15 cellular contexts compared by ENCODE assay signal in genomic region chr22:46788426-46789168, GRCh38. TPM values are rescaled to one million over a fixed set of nuclear protein-coding genes. Genes with fewer than 3 reads are reported as not detected.
A peak's percentile ranks its signal among the peaks of the same experiment; 100 is the strongest.
DNase-seq lines count a peak whose midpoint lies in the region; ATAC-seq and TF ChIP-seq lines count a peak whose summit lies in the region.
"Had no signal": no experiment of that assay in that cellular context is flagged by ENCODE, and none has a peak within 500 bp of the region (broad histone marks: within the 10 kb centered on the region; RNA-seq: fewer than 3 reads in every experiment).

No MANE protein-coding gene starts in this region.

- ATAC-seq in GM21723 (IDR thresholded peaks at IDR 0.05; ENCODE audit: unreplicated experiment) (peak; percentile 60), GM21367 (IDR thresholded peaks at IDR 0.05; ENCODE audit: unreplicated experiment) (no peak)
- ATAC-seq in activated T-helper 17 cell treated with anti-CD3 and anti-CD28 coated beads, Interleukin-2, amount 50 U/mL, for 72 hours (replicated peaks) = peak; percentile 72

- TF ChIP-seq CTCF in osteocyte (IDR thresholded peaks at IDR 0.05) = no peak

- no peaks in the 10 kb centered on the region for H3K27me3 Mint-ChIP-seq in activated CD4-positive, alpha-beta T cell treated with anti-CD3 and anti-CD28 coated beads, Interleukin-2, amount 10 ng/mL, durations not matched to agents 24 days and 14 days
- no peaks in the 10 kb centered on the region for H3K27me3 Mint-ChIP-seq in activated T-helper 17 cell treated with anti-CD3 and anti-CD28 coated beads, Interleukin-2, amount 50 U/mL, for 72 hours
- no peaks in the 10 kb centered on the region for H3K27me3 Mint-ChIP-seq in osteocyte (ENCODE audit: unreplicated experiment)

- H3K27me3 ChIP-seq in SJCRH30 = no peaks in the 10 kb centered on the region
- H3K27me3 ChIP-seq: heart right ventricle had no signal

- H3K36me3 Mint-ChIP-seq in activated CD4-positive, alpha-beta T cell treated with anti-CD3 and anti-CD28 coated beads, Interleukin-2, amount 10 ng/mL, durations not matched to agents 24 days and 14 days (ENCODE audit: low read depth) = peaks cover 31% of the 10 kb centered on the region
- H3K36me3 Mint-ChIP-seq in activated T-helper 17 cell treated with anti-CD3 and anti-CD28 coated beads, Interleukin-2, amount 50 U/mL, for 72 hours (ENCODE audit: low read depth) = peaks cover 91% of the 10 kb centered on the region
- H3K36me3 Mint-ChIP-seq in osteocyte (ENCODE audit: unreplicated experiment) = peaks cover 4% of the 10 kb centered on the region

- peak; percentile 79 for DNase-seq in activated CD4-positive, alpha-beta T cell treated with anti-CD3 and anti-CD28 coated beads, Interleukin-2, amount 10 ng/mL, durations not matched to agents 24 days and 14 days
- no peak for DNase-seq in activated CD4-positive, alpha-beta T cell treated with anti-CD3 and anti-CD28 coated beads for 1 hour
- DNase-seq in osteocyte (ENCODE audit: extremely low spot score, unreplicated experiment) = no peak
- no peak for DNase-seq in SJCRH30
- no peak for DNase-seq in cerebellar cortex (ENCODE audit: low spot score)
- DNase-seq: activated CD4-positive, CD25-positive, alpha-beta regulatory T cell; amygdala; endodermal cell; heart right ventricle; Karpas-422; retina; SHP77 had no signal

- H3K4me3 ChIP-seq in SJCRH30 = no peak overlapping the region
- H3K4me3 ChIP-seq: heart right ventricle had no signal

- H3K36me3 ChIP-seq in SJCRH30 = 0 out of 2 replicates have a peak, but pooled peaks cover under 1% of the 10 kb centered on the region

- H3K4me1 Mint-ChIP-seq in activated CD4-positive, alpha-beta T cell treated with anti-CD3 and anti-CD28 coated beads, Interleukin-2, amount 10 ng/mL, durations not matched to agents 24 days and 14 days = peaks cover 46% of the 10 kb centered on the region
- peaks cover 44% of the 10 kb centered on the region for H3K4me1 Mint-ChIP-seq in activated T-helper 17 cell treated with anti-CD3 and anti-CD28 coated beads, Interleukin-2, amount 50 U/mL, for 72 hours
- H3K4me1 Mint-ChIP-seq in osteocyte (ENCODE audit: unreplicated experiment) = peaks cover 16% of the 10 kb centered on the region
- H3K4me1 Mint-ChIP-seq: endodermal cell had no signal

- intact Hi-C loops in activated CD4-positive, alpha-beta T cell treated with anti-CD3 and anti-CD28 coated beads, Interleukin-2, amount 10 ng/mL, durations not matched to agents 24 days and 14 days (cut with micrococcal nuclease) = no loop called here

- H3K27ac Mint-ChIP-seq in activated CD4-positive, alpha-beta T cell treated with anti-CD3 and anti-CD28 coated beads, Interleukin-2, amount 10 ng/mL, durations not matched to agents 24 days and 14 days = peak overlapping the region; percentile 57
- peak overlapping the region; percentile 80 for H3K27ac Mint-ChIP-seq in activated T-helper 17 cell treated with anti-CD3 and anti-CD28 coated beads, Interleukin-2, amount 50 U/mL, for 72 hours
- H3K27ac Mint-ChIP-seq in osteocyte (ENCODE audit: unreplicated experiment) = peak overlapping the region; percentile 2
- H3K27ac Mint-ChIP-seq: endodermal cell had no signal

- no peak overlapping the region for H3K27ac ChIP-seq in SJCRH30

- H3K9me3 ChIP-seq in SJCRH30 (replicated peaks) = no peaks in the 10 kb centered on the region

- H3K4me3 Mint-ChIP-seq in activated CD4-positive, alpha-beta T cell treated with anti-CD3 and anti-CD28 coated beads, Interleukin-2, amount 10 ng/mL, durations not matched to agents 24 days and 14 days = peak overlapping the region; percentile 4
- peak overlapping the region; percentile 87 for H3K4me3 Mint-ChIP-seq in activated T-helper 17 cell treated with anti-CD3 and anti-CD28 coated beads, Interleukin-2, amount 50 U/mL, for 72 hours
- no peak overlapping the region for H3K4me3 Mint-ChIP-seq in osteocyte (ENCODE audit: unreplicated experiment)
- H3K4me3 Mint-ChIP-seq: endodermal cell had no signal

- no peaks in the 10 kb centered on the region for H3K4me1 ChIP-seq in SJCRH30

- H3K9me3 Mint-ChIP-seq in activated CD4-positive, alpha-beta T cell treated with anti-CD3 and anti-CD28 coated beads, Interleukin-2, amount 10 ng/mL, durations not matched to agents 24 days and 14 days = no peaks in the 10 kb centered on the region
- H3K9me3 Mint-ChIP-seq in activated T-helper 17 cell treated with anti-CD3 and anti-CD28 coated beads, Interleukin-2, amount 50 U/mL, for 72 hours = no peaks in the 10 kb centered on the region
- H3K9me3 Mint-ChIP-seq in osteocyte (ENCODE audit: unreplicated experiment) = peaks cover 6% of the 10 kb centered on the region
- H3K9me3 Mint-ChIP-seq: endodermal cell had no signal

RNA-seq across cellular contexts. Expression of gene TBC1D22A, which starts 26.1 kb away (rescaled TPM):
- 39.2 and 41.0 TPM in 2 replicates for total RNA-seq in activated CD4-positive, alpha-beta T cell treated with anti-CD3 and anti-CD28 coated beads, Interleukin-2, amount 10 ng/mL, durations not matched to agents 24 days and 14 days
- 100 to 1,000 TPM in 1 of 2 donors, 10 to 100 TPM in 1; 52.4 to 108 TPM for total RNA-seq in activated T-helper 17 cell treated with anti-CD3 and anti-CD28 coated beads, Interleukin-2, amount 50 U/mL, for 72 hours
- 28.9 and 29.1 TPM in 2 replicates for total RNA-seq in osteocyte
- total RNA-seq in SJCRH30 (2014; rRNA removed; shearing (Covaris generic)) = 8.4 and 8.9 TPM in 2 replicates

RNA-seq across cellular contexts. Expression of gene CERK, which starts 50.5 kb away (rescaled TPM):
- 62.8 and 63.2 TPM in 2 replicates for total RNA-seq in activated CD4-positive, alpha-beta T cell treated with anti-CD3 and anti-CD28 coated beads, Interleukin-2, amount 10 ng/mL, durations not matched to agents 24 days and 14 days
- 100 to 1,000 TPM in 1 of 2 donors, 10 to 100 TPM in 1; 90.7 to 124 TPM for total RNA-seq in activated T-helper 17 cell treated with anti-CD3 and anti-CD28 coated beads, Interleukin-2, amount 50 U/mL, for 72 hours
- total RNA-seq in osteocyte = 38.4 and 41.6 TPM in 2 replicates
- 87.7 and 92.7 TPM in 2 replicates for total RNA-seq in SJCRH30 (2014; rRNA removed; shearing (Covaris generic))

Comparison
In these comparisons a context has a peak if more than half of its experiments do, and no peak if none do; other contexts are left out.
1. H3K27ac Mint-ChIP-seq: peak in every context shown above with its lines; median percentile 80 in activated T-helper 17 cell treated with anti-CD3 and anti-CD28 coated beads, Interleukin-2, amount 50 U/mL, for 72 hours; 57 in activated CD4-positive, alpha-beta T cell treated with anti-CD3 and anti-CD28 coated beads, Interleukin-2, amount 10 ng/mL, durations not matched to agents 24 days and 14 days; 2 in osteocyte.